In the genomic region with DNA sequence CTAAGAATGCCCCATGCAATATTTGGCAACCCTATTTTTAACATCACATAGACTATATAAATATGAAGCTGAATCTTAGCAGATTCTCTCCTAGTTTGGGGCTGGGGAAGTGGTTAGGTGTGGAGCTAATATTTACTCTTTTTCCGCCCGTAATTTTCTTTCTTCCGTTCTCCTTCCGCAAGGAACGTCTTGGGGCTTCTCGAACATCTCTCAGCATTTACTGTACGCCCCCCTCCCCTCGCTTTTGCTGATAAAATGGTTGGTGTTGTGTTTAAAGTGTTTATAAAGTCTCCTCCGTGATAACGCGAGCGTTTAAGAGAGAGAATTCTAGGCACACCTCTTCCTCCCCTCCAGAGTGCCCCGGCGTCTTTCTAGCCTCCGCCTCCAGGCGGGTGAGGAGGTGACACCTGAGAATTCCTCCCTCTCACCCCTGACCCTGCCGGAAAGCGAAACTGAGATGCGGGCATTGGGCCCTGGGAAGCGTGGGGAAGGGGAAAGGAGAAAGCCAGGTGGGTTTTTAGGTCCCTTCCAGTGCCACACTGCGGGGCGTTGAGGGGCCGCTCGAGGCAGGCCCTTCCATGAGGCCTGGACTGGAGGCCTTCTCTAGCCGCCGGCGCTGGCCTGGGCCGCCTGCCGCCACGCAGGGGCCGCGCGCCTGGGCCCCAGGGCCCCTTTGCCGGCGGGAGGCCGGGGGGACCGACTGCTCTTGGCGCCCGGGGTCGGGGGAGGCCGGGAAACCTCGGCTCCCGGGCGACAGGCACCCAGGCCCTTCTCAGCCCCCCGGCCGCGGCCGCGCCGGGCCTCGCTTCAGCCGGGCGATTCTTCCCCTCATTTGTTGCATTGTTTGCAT, we compare ENCODE assay signal across 8 cellular contexts.
DNase-seq lines count a peak whose midpoint lies in the region; ATAC-seq and TF ChIP-seq lines count a peak whose summit lies in the region.
"Not testable (repeated sequence)": the region's sequence is repeated elsewhere in the genome, so short reads cannot be mapped to it uniquely, and the experiment has no call there.

No MANE protein-coding gene starts in this region.

- not testable (repeated sequence) for H3K27me3 Mint-ChIP-seq in endothelial cell (ENCODE audit: unreplicated experiment)
- H3K27me3 Mint-ChIP-seq in stimulated activated naive CD8-positive, alpha-beta T cell treated with anti-CD3 and anti-CD28 coated beads, Interleukin-15, amount 100 ng/mL, for 72 hours = peaks cover 57% of the 10 kb centered on the region

- peak; percentile 64 for DNase-seq in GM13977 (ENCODE audit: low spot score)
- peak; percentile 85 for DNase-seq in RPMI8226
- DNase-seq in activated T-cell treated with anti-CD3 and anti-CD28 coated beads, Interleukin-2, amount 50 U/mL, for 1 hour = peak; percentile 76
- DNase-seq in endothelial cell (ENCODE audit: low spot score) = peak; percentile 51
- peak; percentile 52 to 81 for DNase-seq in stimulated activated naive CD8-positive, alpha-beta T cell treated with anti-CD3 and anti-CD28 coated beads, Interleukin-15, amount 100 ng/mL, for 72 hours

- not testable (repeated sequence) for H3K36me3 Mint-ChIP-seq in endothelial cell (ENCODE audit: low read depth, unreplicated experiment)

- H3K36me3 ChIP-seq in mucosa of stomach (ENCODE audit: control insufficient read depth, insufficient read depth, low read length) = not testable (repeated sequence)

- H3K4me3 Mint-ChIP-seq in endothelial cell (ENCODE audit: unreplicated experiment) = peak overlapping the region; percentile 88
- peak overlapping the region; percentile 84 to 98 for H3K4me3 Mint-ChIP-seq in stimulated activated naive CD8-positive, alpha-beta T cell treated with anti-CD3 and anti-CD28 coated beads, Interleukin-15, amount 100 ng/mL, for 72 hours

- H3K9me3 Mint-ChIP-seq in endothelial cell (ENCODE audit: unreplicated experiment); stimulated activated naive CD8-positive, alpha-beta T cell treated with anti-CD3 and anti-CD28 coated beads, Interleukin-15, amount 100 ng/mL, for 72 hours: not testable (repeated sequence)

- not testable (repeated sequence) for H3K9me3 ChIP-seq in mucosa of stomach (ENCODE audit: control insufficient read depth, low read length)

- H3K4me1 ChIP-seq in mucosa of stomach (ENCODE audit: control insufficient read depth, insufficient read depth, low read length) = not testable (repeated sequence)

- not testable (repeated sequence) for H3K27me3 ChIP-seq in mucosa of stomach (ENCODE audit: control insufficient read depth, insufficient read depth, low read length)

- H3K4me1 Mint-ChIP-seq in endothelial cell (ENCODE audit: unreplicated experiment) = peaks cover 32% of the 10 kb centered on the region
- peaks cover 37% of the 10 kb centered on the region for H3K4me1 Mint-ChIP-seq in stimulated activated naive CD8-positive, alpha-beta T cell treated with anti-CD3 and anti-CD28 coated beads, Interleukin-15, amount 100 ng/mL, for 72 hours

- in situ Hi-C loops in GM13977 (cut with MboI; ENCODE audit: low pct_unique_long_range_greater_than_20kb, low sequenced_read_pairs, unreplicated experiment) = not testable (repeated sequence)

- H3K27ac Mint-ChIP-seq in endothelial cell (ENCODE audit: unreplicated experiment) = peak overlapping the region; percentile 97
- H3K27ac Mint-ChIP-seq in stimulated activated naive CD8-positive, alpha-beta T cell treated with anti-CD3 and anti-CD28 coated beads, Interleukin-15, amount 100 ng/mL, for 72 hours = peak overlapping the region; percentile 96 to 99

- ATAC-seq in GM21717 (IDR thresholded peaks at IDR 0.05; ENCODE audit: unreplicated experiment) (peak; percentile 92), HG03469 (IDR thresholded peaks at IDR 0.05; ENCODE audit: unreplicated experiment) (peak; percentile 82)
- ATAC-seq in stimulated activated naive CD8-positive, alpha-beta T cell treated with anti-CD3 and anti-CD28 coated beads, Interleukin-15, amount 100 ng/mL, for 72 hours = peak; percentile 94

- not testable (repeated sequence) for TF ChIP-seq CTCF in GM13977 (IDR thresholded peaks at IDR 0.05; ENCODE audit: extremely low read depth, insufficient read depth, missing control alignments); endothelial cell (IDR thresholded peaks at IDR 0.05; ENCODE audit: unreplicated experiment)

- peak overlapping the region; percentile 43 for H3K4me3 ChIP-seq in mucosa of stomach (ENCODE audit: low read length)

- H3K9ac ChIP-seq in mucosa of stomach (ENCODE audit: low read length) = peak overlapping the region; percentile 77

Comparison
In these comparisons a context has a peak if more than half of its experiments do, and no peak if none do; other contexts are left out.
1. Peak in every context shown above with its lines: DNase-seq, ATAC-seq and H3K4me3 ChIP-seq.